11 cellular contexts compared by ENCODE assay signal in genomic region chr12:21775130-21775920, GRCh38. TPM values are rescaled to one million over a fixed set of nuclear protein-coding genes. Genes with fewer than 3 reads are reported as not detected.
DNase-seq lines count a peak whose midpoint lies in the region; ATAC-seq and TF ChIP-seq lines count a peak whose summit lies in the region.
"Had no signal": no experiment of that assay in that cellular context is flagged by ENCODE, and none has a peak within 500 bp of the region (broad histone marks: within the 10 kb centered on the region; RNA-seq: fewer than 3 reads in every experiment).

No MANE protein-coding gene starts in this region.

- H3K9me3 ChIP-seq in esophagus muscularis mucosa (no peaks in the 10 kb centered on the region), vagina (no peaks in the 10 kb centered on the region)

- no peaks in the 10 kb centered on the region for H3K36me3 Mint-ChIP-seq in naive thymus-derived CD8-positive, alpha-beta T cell

- H3K4me1 Mint-ChIP-seq in naive thymus-derived CD8-positive, alpha-beta T cell = peaks cover 0 to 12% (median 11%) of the 10 kb centered on the region in 4 donors

- H3K4me3 Mint-ChIP-seq in naive thymus-derived CD8-positive, alpha-beta T cell = peak overlapping the region in 9 of 10 donors; percentile 26 to 74 (median 70)

- H3K4me1 ChIP-seq in esophagus muscularis mucosa (peaks cover 13 to 54% (median 39%) of the 10 kb centered on the region in 4 donors), vagina (peaks cover 7% of the 10 kb centered on the region)

- ATAC-seq in Right ventricle myocardium superior (ENCODE audit: poor library complexity) = peak; percentile 13
- no peak for ATAC-seq in left cardiac atrium
- no peak for ATAC-seq in naive thymus-derived CD8-positive, alpha-beta T cell
- ATAC-seq in GM18867 (IDR thresholded peaks at IDR 0.05; ENCODE audit: unreplicated experiment) = no peak

- H3K36me3 ChIP-seq in esophagus muscularis mucosa (no peaks in the 10 kb centered on the region), vagina (no peaks in the 10 kb centered on the region)

- H3K4me3 ChIP-seq in esophagus muscularis mucosa (peak overlapping the region; percentile 57 to 73 (median 68)), vagina (peak overlapping the region; percentile 60 to 72)

- H3K27me3 Mint-ChIP-seq in naive thymus-derived CD8-positive, alpha-beta T cell = peaks cover 28 to 59% (median 43%) of the 10 kb centered on the region in 5 donors

- intact Hi-C loops in Right ventricle myocardium superior (cut with DNase I) = no loop called here
- intact Hi-C loops in left cardiac atrium (cut with DNase I) = loop anchor here in 1 of 2 donors (5.0 kb wide), 1 partner anchor 37 kb away; no protein-coding TSS in a partner anchor
- intact Hi-C loops in esophagus muscularis mucosa (cut with DNase I) = loop anchor here (2.0 kb wide), 1 partner anchor 165 kb away; the partner anchor contains the start of gene ABCC9
- intact Hi-C loops in vagina (cut with DNase I) = loop anchor here (10.0 kb wide), 1 partner anchor 59 kb away; no protein-coding TSS in a partner anchor

- TF ChIP-seq CTCF in esophagus muscularis mucosa (IDR thresholded peaks at IDR 0.05) (no peak), vagina (IDR thresholded peaks at IDR 0.05) (no peak), GM10248 (IDR thresholded peaks at IDR 0.05; ENCODE audit: control extremely low read depth, extremely low read depth, low read depth, missing control alignments) (no peak)

- CTCF ChIA-PET in GM10248 (lab: Yijun Ruan, JAX) = no interaction called here

- 11% methylated on average over 14 of the region's 14 CpGs for WGBS in esophagus muscularis mucosa

- TF ChIP-seq EP300 in esophagus muscularis mucosa (IDR thresholded peaks at IDR 0.05) = no peak

- no peak for TF ChIP-seq POLR2A in esophagus muscularis mucosa (IDR thresholded peaks at IDR 0.05; ENCODE audit: low read depth)
- no peak for TF ChIP-seq POLR2A in vagina (IDR thresholded peaks at IDR 0.05)

- DNase-seq in Right ventricle myocardium superior (no peak), left cardiac atrium (no peak), esophagus muscularis mucosa (ENCODE audit: extremely low spot score) (no peak), vagina (ENCODE audit: extremely low spot score in 2 of 2) (no peak), NCI-H510A (lab: John Stamatoyannopoulos, UW) (no peak), GM10248 (ENCODE audit: extremely low spot score) (no peak)
- no peak for DNase-seq in naive thymus-derived CD8-positive, alpha-beta T cell
- DNase-seq: cortex of kidney, NCI-H2107 had no signal

- H3K27ac ChIP-seq in esophagus muscularis mucosa (replicated peaks in 1 of 4) = peak overlapping the region; percentile 87 to 92 (median 88)
- peak overlapping the region; percentile 82 for H3K27ac ChIP-seq in vagina
- H3K27ac ChIP-seq: VCaP had no signal

- POLR2A ChIA-PET in naive thymus-derived CD8-positive, alpha-beta T cell (lab: Charles Lee) = no interaction called here
- POLR2A ChIA-PET in GM10248 (lab: Yijun Ruan, JAX) = no interaction called here

- H3K27ac Mint-ChIP-seq in naive thymus-derived CD8-positive, alpha-beta T cell = no peak overlapping the region

- H3K9me3 Mint-ChIP-seq in naive thymus-derived CD8-positive, alpha-beta T cell = peaks cover 0 to 2% (median 0%) of the 10 kb centered on the region in 9 donors

- H3K27me3 ChIP-seq in esophagus muscularis mucosa (no peaks in the 10 kb centered on the region), vagina (no peaks in the 10 kb centered on the region)

RNA-seq across cellular contexts. Expression of gene KCNJ8, which starts 0.8 kb away (rescaled TPM):
- total RNA-seq in Right ventricle myocardium superior (53.5 TPM), left cardiac atrium (10 to 100 TPM; 21.7 to 31.2 TPM), esophagus muscularis mucosa (10 to 100 TPM; 17.9 to 29.8 (median 25.0) TPM), vagina (17.2 TPM)
- not detected for total RNA-seq in naive thymus-derived CD8-positive, alpha-beta T cell
- not detected for polyA plus RNA-seq in naive thymus-derived CD8-positive, alpha-beta T cell

Comparison
In these comparisons a context has a peak if more than half of its experiments do, and no peak if none do; other contexts are left out.
1. RNA of gene KCNJ8, which starts 0.8 kb away (total RNA-seq): 53.5 TPM in Right ventricle myocardium superior (single experiment), 21.7 to 31.2 TPM in left cardiac atrium, 17.9 to 29.8 TPM in esophagus muscularis mucosa and 17.2 TPM in vagina (single experiment); not detected in naive thymus-derived CD8-positive, alpha-beta T cell; every median in the first group is over 10 times any median in the second.